ENCODE assay signal across 30 cellular contexts in genomic region chr1:7190261-7190660, GRCh38.
A peak's percentile ranks its signal among the peaks of the same experiment; 100 is the strongest.
DNase-seq lines count a peak whose midpoint lies in the region; ATAC-seq, FAIRE-seq and TF ChIP-seq lines count a peak whose summit lies in the region.
"Had no signal": no experiment of that assay in that cellular context is flagged by ENCODE, and none has a peak within 500 bp of the region (broad histone marks: within the 10 kb centered on the region; RNA-seq: fewer than 3 reads in every experiment).

No MANE protein-coding gene starts in this region.

- H3K79me2 ChIP-seq in HepG2 (ENCODE audit: insufficient read depth, low read length) (no peaks in the 10 kb centered on the region), osteoblast (ENCODE audit: insufficient read depth, low read length) (no peaks in the 10 kb centered on the region)

- no peak for ATAC-seq in HepG2
- ATAC-seq in right lobe of liver: no peak
- ATAC-seq in GM18502 (IDR thresholded peaks at IDR 0.05; ENCODE audit: poor library complexity, unreplicated experiment): no peak
- ATAC-seq: A549; CD8-positive, alpha-beta T cell had no signal

- WGBS in HepG2 (ENCODE audit: low lambda C conversion rate): 31% methylated on average over 3 of the region's 3 CpGs
- WGBS in right lobe of liver (ENCODE audit: insufficient coverage, low coverage, low lambda C conversion rate, missing lambda C conversion rate): 77% methylated on average over 3 of the region's 3 CpGs

- no peak overlapping the region for H2AFZ ChIP-seq in HepG2 (ENCODE audit: low read length)
- H2AFZ ChIP-seq in osteoblast (ENCODE audit: low read length): no peak overlapping the region

- TF ChIP-seq CTCF in HepG2 (CRISPR knock-in tag; IDR thresholded peaks at IDR 0.05): no peak
- no peak for TF ChIP-seq CTCF in right lobe of liver (IDR thresholded peaks at IDR 0.05)
- TF ChIP-seq CTCF in osteoblast (IDR thresholded peaks at IDR 0.05; ENCODE audit: extremely low read depth, low read depth, low read length): no peak

- no TSS peak for BruUV-seq in HepG2 (replicated peaks; lab: Mats Ljungman, UMichigan)

- H4K20me1 ChIP-seq in HepG2 (ENCODE audit: insufficient read depth, low read length): no peaks in the 10 kb centered on the region
- no peaks in the 10 kb centered on the region for H4K20me1 ChIP-seq in osteoblast (ENCODE audit: insufficient read depth, low read length)
- H4K20me1 ChIP-seq: BLaER1; BLaER1 treated with 17β-estradiol and CSF1 and Interleukin-3, amounts not matched to agents 10 nM and 100 nM had no signal

- TF ChIP-seq EP300 in HepG2 (IDR thresholded peaks at IDR 0.05; ENCODE audit: low read depth in 2 of 2, low read length in 2 of 2): no peak
- no peak for TF ChIP-seq EP300 in HepG2 (CRISPR knock-in tag; IDR thresholded peaks at IDR 0.05; ENCODE audit: borderline replicate concordance)

- TF ChIP-seq POLR2A in HepG2 (IDR thresholded peaks at IDR 0.05; ENCODE audit: insufficient read depth in 1 of 2, low read depth in 2 of 2, low read length in 2 of 2) (no peak), right lobe of liver (IDR thresholded peaks at IDR 0.05) (no peak)

- H3K9ac ChIP-seq in HepG2 (ENCODE audit: insufficient read depth, low read depth, low read length): no peak overlapping the region
- H3K9ac ChIP-seq: BLaER1; BLaER1 treated with 17β-estradiol and CSF1 and Interleukin-3, amounts not matched to agents 10 nM and 100 nM had no signal

- no peak for TF ChIP-seq RAD21 in HepG2 (CRISPR knock-in tag; IDR thresholded peaks at IDR 0.05)

- POLR2A ChIA-PET in HepG2 (lab: Yijun Ruan, JAX): no interaction called here

- in situ Hi-C loops in HepG2 (cut with HindIII; ENCODE audit: extremely low pct_ligation_motif_present, low pct_unique_long_range_greater_than_20kb): no loop called here

- H3K4me1 ChIP-seq in HepG2 (ENCODE audit: insufficient read depth, low read length) (no peaks in the 10 kb centered on the region), right lobe of liver (no peaks in the 10 kb centered on the region), osteoblast (ENCODE audit: insufficient read depth, low read length) (no peaks in the 10 kb centered on the region)
- H3K4me1 ChIP-seq: A549; BE2C; BLaER1; BLaER1 treated with 17β-estradiol and CSF1 and Interleukin-3, amounts not matched to agents 10 nM and 100 nM; Caco-2 had no signal

- H3K9me3 ChIP-seq in HepG2 (ENCODE audit: low read length) (no peaks in the 10 kb centered on the region), right lobe of liver (no peaks in the 10 kb centered on the region), osteoblast (ENCODE audit: low read depth, low read length) (no peaks in the 10 kb centered on the region)
- H3K9me3 ChIP-seq: A549, BE2C, BLaER1, Caco-2 had no signal

- H3K27ac ChIP-seq in HepG2 (ENCODE audit: extremely low read length, insufficient read depth, low read length) (no peak overlapping the region), right lobe of liver (no peak overlapping the region), osteoblast (ENCODE audit: low read depth, low read length) (no peak overlapping the region)
- H3K27ac ChIP-seq: 22Rv1; A549; BLaER1; BLaER1 treated with 17β-estradiol and CSF1 and Interleukin-3, amounts not matched to agents 10 nM and 100 nM; C4-2B had no signal

- intact Hi-C loops in HepG2 (cut with micrococcal nuclease; ENCODE audit: unreplicated experiment): no loop called here
- intact Hi-C loops in right lobe of liver (cut with DNase I): no loop called here

- CTCF ChIA-PET in HepG2 (lab: Yijun Ruan, JAX; ENCODE audit: low intra/inter-chr PET ratio, low total read pairs): no interaction called here

- FAIRE-seq in HepG2 (lab: Jason Lieb, UNC) (no peak), A204.1 (lab: Jason Lieb, UNC) (peak; percentile 59)
- FAIRE-seq: A549, D721Med had no signal

- H3K27me3 ChIP-seq in HepG2 (ENCODE audit: control insufficient read depth in 1 of 2, insufficient read depth in 2 of 2, low read length in 2 of 2) (no peaks in the 10 kb centered on the region; a peak in 1 of 5 replicates), right lobe of liver (no peaks in the 10 kb centered on the region), osteoblast (ENCODE audit: insufficient read depth, low read length) (peaks cover 2% of the 10 kb centered on the region)
- H3K27me3 ChIP-seq: BE2C; BLaER1; BLaER1 treated with 17β-estradiol and CSF1 and Interleukin-3, amounts not matched to agents 10 nM and 100 nM had no signal

- H3K4me2 ChIP-seq in HepG2 (ENCODE audit: low read depth, low read length) (no peak overlapping the region), osteoblast (ENCODE audit: insufficient read depth, low read length) (no peak overlapping the region)
- H3K4me2 ChIP-seq: A549; BLaER1; BLaER1 treated with 17β-estradiol and CSF1 and Interleukin-3, amounts not matched to agents 10 nM and 100 nM had no signal

- no peak for DNase-seq in HepG2 (ENCODE audit: low spot score)
- DNase-seq in right lobe of liver: no peak
- DNase-seq in osteoblast (ENCODE audit: insufficient read length, low spot score, missing footprints): peak; percentile 5
- no peak for DNase-seq in SIG-M5 (lab: John Stamatoyannopoulos, UW)
- DNase-seq: 8988T; ACHN; AML-193; BE2C; C1 segment of cervical spinal cord; Caco-2; Calu3; CD4-positive, alpha-beta memory T cell; CD4-positive, alpha-beta T cell; CD4-positive, CD25-positive, alpha-beta regulatory T cell; CD8-positive, alpha-beta memory T cell; CD8-positive, alpha-beta T cell; COR-L47; DMS 273 treated with DMSO at 0.1 percent for 48 hours; DMS53; DMS79; DND-41; EL had no signal

- no peak overlapping the region for H3K4me3 ChIP-seq in HepG2 (replicated peaks in 1 of 3; ENCODE audit: insufficient read depth in 1 of 3, low read depth in 2 of 3, low read length in 3 of 3)
- H3K4me3 ChIP-seq in right lobe of liver: no peak overlapping the region
- H3K4me3 ChIP-seq in osteoblast (ENCODE audit: insufficient read depth, low read length): no peak overlapping the region
- H3K4me3 ChIP-seq: A549; BLaER1; BLaER1 treated with 17β-estradiol and CSF1 and Interleukin-3, amounts not matched to agents 10 nM and 100 nM had no signal

- H3K36me3 ChIP-seq in HepG2 (replicated peaks in 1 of 2; ENCODE audit: control insufficient read depth in 1 of 2, insufficient read depth in 2 of 2, low read length in 2 of 2) (no peaks in the 10 kb centered on the region), right lobe of liver (no peaks in the 10 kb centered on the region), osteoblast (ENCODE audit: insufficient read depth, low read length) (no peaks in the 10 kb centered on the region)
- H3K36me3 ChIP-seq: BE2C; BLaER1; BLaER1 treated with 17β-estradiol and CSF1 and Interleukin-3, amounts not matched to agents 10 nM and 100 nM had no signal

TF ChIP-seq in HepG2, 621 proteins besides CTCF, POLR2A, EP300 and RAD21 (continues in another document):
- TF ChIP-seq USF2 (IDR thresholded peaks at IDR 0.05; ENCODE audit: low read depth, low read length): no peak
- no peak for TF ChIP-seq USF2 (CRISPR knock-in tag; IDR thresholded peaks at IDR 0.05; ENCODE audit: borderline replicate concordance)
- no peak for TF ChIP-seq CBX2 (IDR thresholded peaks at IDR 0.05; ENCODE audit: low read depth, low read length)
- TF ChIP-seq CBX2 (CRISPR knock-in tag; IDR thresholded peaks at IDR 0.05; ENCODE audit: low read depth): no peak
- no peak for TF ChIP-seq ZNF136 (CRISPR knock-in tag; IDR thresholded peaks at IDR 0.05; ENCODE audit: low read depth)
- TF ChIP-seq, protein P1, sequence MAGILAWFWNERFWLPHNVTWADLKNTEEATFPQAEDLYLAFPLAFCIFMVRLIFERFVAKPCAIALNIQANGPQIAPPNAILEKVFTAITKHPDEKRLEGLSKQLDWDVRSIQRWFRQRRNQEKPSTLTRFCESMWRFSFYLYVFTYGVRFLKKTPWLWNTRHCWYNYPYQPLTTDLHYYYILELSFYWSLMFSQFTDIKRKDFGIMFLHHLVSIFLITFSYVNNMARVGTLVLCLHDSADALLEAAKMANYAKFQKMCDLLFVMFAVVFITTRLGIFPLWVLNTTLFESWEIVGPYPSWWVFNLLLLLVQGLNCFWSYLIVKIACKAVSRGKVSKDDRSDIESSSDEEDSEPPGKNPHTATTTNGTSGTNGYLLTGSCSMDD (CRISPR knock-in tag; IDR thresholded peaks at IDR 0.05): no peak
- peak; percentile 76 for TF ChIP-seq ATF7 (IDR thresholded peaks at IDR 0.05)
- no peak for TF ChIP-seq ATF7 (CRISPR knock-in tag; IDR thresholded peaks at IDR 0.05)
- TF ChIP-seq RBM22 (optimal IDR thresholded peaks at IDR 0.05; ENCODE audit: low read length): no peak
- no peak for TF ChIP-seq ZNF460 (CRISPR knock-in tag; IDR thresholded peaks at IDR 0.05; ENCODE audit: borderline replicate concordance)
- no peak for TF ChIP-seq HHEX (CRISPR knock-in tag; IDR thresholded peaks at IDR 0.05)
- no peak for TF ChIP-seq KMT2B (CRISPR knock-in tag; IDR thresholded peaks at IDR 0.05)
- TF ChIP-seq ZNF235 (CRISPR knock-in tag; IDR thresholded peaks at IDR 0.05; ENCODE audit: borderline replicate concordance): no peak
